Comparison of ENCODE assay signal across 8 cellular contexts in genomic region chr3:12484198-12484982, GRCh38. TPM values are rescaled to one million over a fixed set of nuclear protein-coding genes. Genes with fewer than 3 reads are reported as not detected.
DNase-seq lines count a peak whose midpoint lies in the region; ATAC-seq, FAIRE-seq and TF ChIP-seq lines count a peak whose summit lies in the region.

Gene TSEN2, plus strand, starts transcription at chr3:12484480. Its CDS starts 5,321 bp downstream, at chr3:12489801.

- DNase-seq in NCI-H2029 treated with DMSO at 0.1 percent for 48 hours (lab: John Stamatoyannopoulos, UW) (peak; percentile 88), T-helper 22 cell (ENCODE audit: low read depth) (peak; percentile 90), astrocyte (ENCODE audit: low read depth) (peak; percentile 77), hepatocyte (ENCODE audit: low spot score) (peak; percentile 98), renal cortical epithelial cell (ENCODE audit: low read depth) (peak; percentile 82), aorta (peak; percentile 96 to 98)

- peak within 1 kb of the TSS; percentile 80 for H3K9ac ChIP-seq in astrocyte (ENCODE audit: low read length)

- 1% methylated on average over 69 of the region's 69 CpGs for WGBS in hepatocyte (ENCODE audit: low lambda C conversion rate, missing lambda C conversion rate)
- 0% methylated on average over 68 to 69 of the region's 69 CpGs for WGBS in aorta, 2 donors

- peak within 1 kb of the TSS; percentile 91 for H2AFZ ChIP-seq in astrocyte (ENCODE audit: low read depth, low read length)
- H2AFZ ChIP-seq in hepatocyte = peak within 1 kb of the TSS; percentile 42

- H3K9me2 ChIP-seq in hepatocyte (replicated peaks; ENCODE audit: insufficient read depth) = no peaks in the 10 kb centered on the region

- FAIRE-seq in astrocyte (lab: Jason Lieb, UNC) = no peak

- H3K79me2 ChIP-seq in astrocyte (ENCODE audit: insufficient read depth, low read length) (peaks cover 39% of the 10 kb centered on the region), hepatocyte (peaks cover 21% of the 10 kb centered on the region)

- H3K36me3 ChIP-seq in astrocyte (ENCODE audit: insufficient read depth, low read length) (no peaks in the 10 kb centered on the region), hepatocyte (replicated peaks; ENCODE audit: insufficient read depth, low read depth) (no peaks in the 10 kb centered on the region), aorta (ENCODE audit: control insufficient read depth in 1 of 2, insufficient read depth in 2 of 2, low read length in 1 of 2) (no peaks in the 10 kb centered on the region)

- H3K36me3 Mint-ChIP-seq in astrocyte (ENCODE audit: low read depth, unreplicated experiment) = no peaks in the 10 kb centered on the region

- intact Hi-C loops in aorta (cut with DNase I) = loop anchor here (2.0 to 5.0 kb wide), 3 partner anchors 178 to 340 kb away; partner anchors contain the start of gene RAF1 (in 1 of the 2)

- H3K27me3 ChIP-seq in astrocyte (ENCODE audit: insufficient read depth, low read length) = no peaks in the 10 kb centered on the region
- no peaks in the 10 kb centered on the region for H3K27me3 ChIP-seq in hepatocyte
- no peaks in the 10 kb centered on the region for H3K27me3 ChIP-seq in aorta (ENCODE audit: control insufficient read depth in 1 of 2, insufficient read depth in 2 of 2, low read length in 1 of 2)

- H3K9me3 ChIP-seq in astrocyte (ENCODE audit: insufficient read depth, low read depth, low read length) = no peaks in the 10 kb centered on the region
- H3K9me3 ChIP-seq in hepatocyte (ENCODE audit: low read depth) = no peaks in the 10 kb centered on the region
- H3K9me3 ChIP-seq in aorta (ENCODE audit: control insufficient read depth, low read length) = no peaks in the 10 kb centered on the region

- peak within 1 kb of the TSS; percentile 88 for H3K4me2 ChIP-seq in astrocyte (ENCODE audit: low read length)
- peak within 1 kb of the TSS; percentile 89 for H3K4me2 ChIP-seq in hepatocyte

- peaks cover 16% of the 10 kb centered on the region for H3K4me1 ChIP-seq in astrocyte (ENCODE audit: insufficient read depth, low read length)
- H3K4me1 ChIP-seq in hepatocyte (ENCODE audit: insufficient read depth) = peaks cover 17% of the 10 kb centered on the region
- H3K4me1 ChIP-seq in aorta (ENCODE audit: control insufficient read depth in 1 of 2, insufficient read depth in 2 of 2, low read length in 2 of 2) = no peaks in the 10 kb centered on the region

- H3K4me3 ChIP-seq in astrocyte (ENCODE audit: insufficient read depth, low read depth, low read length) (peak within 1 kb of the TSS; percentile 84), hepatocyte (peak within 1 kb of the TSS; percentile 22), aorta (ENCODE audit: low read length in 2 of 2) (peak within 1 kb of the TSS; percentile 55 to 68)

- H3K4me3 Mint-ChIP-seq in astrocyte (ENCODE audit: unreplicated experiment) = peak within 1 kb of the TSS; percentile 90

- TF ChIP-seq CTCF in astrocyte (IDR thresholded peaks at IDR 0.05; ENCODE audit: insufficient read depth, low read depth, low read length) (no peak), hepatocyte (IDR thresholded peaks at IDR 0.05; ENCODE audit: poor library complexity) (peak; percentile 37)

- H4K20me1 ChIP-seq in astrocyte (ENCODE audit: insufficient read depth, low read length) (no peaks in the 10 kb centered on the region), hepatocyte (ENCODE audit: insufficient read depth, poor library complexity, severe bottlenecking) (no peaks in the 10 kb centered on the region)

- ATAC-seq in GM18511 (IDR thresholded peaks at IDR 0.05; ENCODE audit: unreplicated experiment) (peak; percentile 93), HG03025 (IDR thresholded peaks at IDR 0.05; ENCODE audit: low FRiP score, unreplicated experiment) (peak; percentile 86), aorta (ENCODE audit: low FRiP score) (peak; percentile 97)

- no peaks in the 10 kb centered on the region for H3K9me3 Mint-ChIP-seq in astrocyte (ENCODE audit: unreplicated experiment)

- peak within 1 kb of the TSS; percentile 23 for H3K27ac Mint-ChIP-seq in astrocyte (ENCODE audit: unreplicated experiment)

- no peak within 1 kb of the TSS for H3K27ac ChIP-seq in astrocyte (ENCODE audit: low read depth, low read length)
- H3K27ac ChIP-seq in hepatocyte = peak within 1 kb of the TSS; percentile 43
- peak within 1 kb of the TSS in 1 of 2 donors; percentile 52 for H3K27ac ChIP-seq in aorta (ENCODE audit: low read depth in 1 of 2, low read length in 2 of 2)

- no peaks in the 10 kb centered on the region for H3K27me3 Mint-ChIP-seq in astrocyte (ENCODE audit: low read depth, unreplicated experiment)

- H3K4me1 Mint-ChIP-seq in astrocyte (ENCODE audit: low read depth, unreplicated experiment) = peaks cover 9% of the 10 kb centered on the region

RNA-seq across cellular contexts. Expression of gene TSEN2, which starts in this region (rescaled TPM):
- total RNA-seq in astrocyte = 9.7 TPM in 2 replicates
- total RNA-seq in hepatocyte = 7.8 and 9.6 TPM in 2 replicates
- polyA plus RNA-seq in hepatocyte = 17.8 and 23.2 TPM in 2 replicates
- 8.5 and 18.4 TPM in 2 replicates for total RNA-seq in renal cortical epithelial cell
- total RNA-seq in aorta = 10 to 100 TPM; 13.2 to 14.7 TPM
- polyA plus RNA-seq in aorta = 10 to 100 TPM; 13.4 TPM

Comparison
In these comparisons a context has a peak if more than half of its experiments do, and no peak if none do; other contexts are left out.
1. H3K4me3 ChIP-seq: peak in every context shown above with its lines; median percentile 84 in astrocyte; 62 in aorta; 22 in hepatocyte.